ENCODE assay signal across 8 cellular contexts in genomic region chr16:47461598-47462266, GRCh38. TPM values are rescaled to one million over a fixed set of nuclear protein-coding genes. Genes with fewer than 3 reads are reported as not detected.
DNase-seq lines count a peak whose midpoint lies in the region; ATAC-seq and TF ChIP-seq lines count a peak whose summit lies in the region.

No MANE protein-coding gene starts in this region.

- no peaks in the 10 kb centered on the region for H3K9me3 ChIP-seq in CD4-positive, alpha-beta T cell (ENCODE audit: control insufficient read depth, low read length)

- CTCF ChIA-PET in CD4-positive, alpha-beta T cell (lab: Charles Lee): interaction anchor here (0.9 to 2.1 kb wide), 3 partner anchors 11 to 424 kb away, joined by 3 to 6 read pairs (median 3); no protein-coding TSS in a partner anchor

- ATAC-seq in CD4-positive, alpha-beta T cell (ENCODE audit: poor library complexity): no peak
- ATAC-seq in GM18867 (IDR thresholded peaks at IDR 0.05; ENCODE audit: unreplicated experiment) (peak; percentile 32), naive B cell (ENCODE audit: low read depth in 2 of 2) (peak; percentile 2), HG02571 (IDR thresholded peaks at IDR 0.05; ENCODE audit: unreplicated experiment) (no peak)

- no peak for DNase-seq in CD4-positive, alpha-beta T cell
- peak; percentile 72 for DNase-seq in fibroblast of gingiva (ENCODE audit: low read depth)
- peak; percentile 12 for DNase-seq in naive B cell
- DNase-seq in SHP77 (lab: John Stamatoyannopoulos, UW): no peak

- H3K36me3 Mint-ChIP-seq in CD4-positive, alpha-beta T cell (ENCODE audit: low read depth): peaks cover 54% of the 10 kb centered on the region
- H3K36me3 Mint-ChIP-seq in IgD-negative memory B cell (peaks cover 7% of the 10 kb centered on the region), naive B cell (peaks cover 6 to 10% of the 10 kb centered on the region in 2 donors)

- H3K4me3 Mint-ChIP-seq in CD4-positive, alpha-beta T cell: peak overlapping the region; percentile 89
- peak overlapping the region; percentile 96 to 100 (median 97) for H3K4me3 Mint-ChIP-seq in IgD-negative memory B cell
- H3K4me3 Mint-ChIP-seq in naive B cell: peak overlapping the region; percentile 90 to 99 (median 96)

- H3K4me1 Mint-ChIP-seq in CD4-positive, alpha-beta T cell (ENCODE audit: low read depth): peaks cover 78% of the 10 kb centered on the region
- H3K4me1 Mint-ChIP-seq in IgD-negative memory B cell (peaks cover 43 to 73% (median 59%) of the 10 kb centered on the region in 3 donors), naive B cell (peaks cover 43 to 79% (median 56%) of the 10 kb centered on the region in 3 donors)

- no peaks in the 10 kb centered on the region for H3K27me3 ChIP-seq in CD4-positive, alpha-beta T cell (ENCODE audit: control insufficient read depth, insufficient read depth, low read length)

- H3K9me3 Mint-ChIP-seq in CD4-positive, alpha-beta T cell: no peaks in the 10 kb centered on the region
- H3K9me3 Mint-ChIP-seq in IgD-negative memory B cell: no peaks in the 10 kb centered on the region
- H3K9me3 Mint-ChIP-seq in naive B cell: no peaks in the 10 kb centered on the region

- intact Hi-C loops in CD4-positive, alpha-beta T cell (cut with DNase I, micrococcal nuclease): loop anchor here (1.0 to 10.0 kb wide), 8 partner anchors 319 to 1143 kb away; partner anchors contain the start of genes ABCC11 (in 1 of the 2), C16orf87 (in 1 of the 2), LONP2 (in 1 of the 2) and NETO2 (in 1 of the 2)

- H3K27me3 Mint-ChIP-seq in CD4-positive, alpha-beta T cell: no peaks in the 10 kb centered on the region
- no peaks in the 10 kb centered on the region for H3K27me3 Mint-ChIP-seq in IgD-negative memory B cell
- no peaks in the 10 kb centered on the region for H3K27me3 Mint-ChIP-seq in naive B cell

- H3K27ac ChIP-seq in CD4-positive, alpha-beta T cell (ENCODE audit: low read depth, low read length): peak overlapping the region; percentile 87
- peak overlapping the region; percentile 92 for H3K27ac ChIP-seq in VCaP

- TF ChIP-seq CTCF in CD4-positive, alpha-beta T cell (IDR thresholded peaks at IDR 0.05): no peak
- no peak for TF ChIP-seq CTCF in VCaP (conservative IDR thresholded peaks at IDR 0.05)

- POLR2A ChIA-PET in CD4-positive, alpha-beta T cell (lab: Charles Lee): interaction anchor here (0.8 to 2.0 kb wide), 12 partner anchors 11 to 924 kb away, joined by 3 to 27 read pairs (median 3); partner anchors contain the start of genes DNAJA2, NETO2 and SIAH1

- H3K27ac Mint-ChIP-seq in CD4-positive, alpha-beta T cell: peak overlapping the region; percentile 87
- peak overlapping the region; percentile 95 to 97 (median 96) for H3K27ac Mint-ChIP-seq in IgD-negative memory B cell
- H3K27ac Mint-ChIP-seq in naive B cell: peak overlapping the region; percentile 92 to 96 (median 94)

RNA-seq across cellular contexts. Expression of gene PHKB, which starts 0.6 kb away (rescaled TPM):
- 10 to 100 TPM; 28.8 to 31.3 TPM for total RNA-seq in CD4-positive, alpha-beta T cell
- 52.2 TPM for polyA plus RNA-seq in IgD-negative memory B cell
- polyA plus RNA-seq in naive B cell (ENCODE audit: low read depth in 6 of 6): 10 to 100 TPM; 47.0 to 67.9 (median 56.1) TPM

RNA-seq across cellular contexts. Expression of gene ITFG1, which starts 0.9 kb away (rescaled TPM):
- total RNA-seq in CD4-positive, alpha-beta T cell: 10 to 100 TPM; 18.0 to 18.5 TPM
- 18.1 TPM for polyA plus RNA-seq in IgD-negative memory B cell
- polyA plus RNA-seq in naive B cell (ENCODE audit: low read depth in 6 of 6): 10 to 100 TPM; 18.6 to 39.0 (median 28.5) TPM

Comparison
In these comparisons a context has a peak if more than half of its experiments do, and no peak if none do; other contexts are left out.
1. ATAC-seq: peak in GM18867 (single experiment) and naive B cell (2 of 2); none in CD4-positive, alpha-beta T cell (single experiment) and HG02571 (single experiment).
2. DNase-seq: peak in fibroblast of gingiva (single experiment) and naive B cell (single experiment); none in CD4-positive, alpha-beta T cell (0 of 10) and SHP77 (0 of 2).
3. Peak in every context shown above with its lines, with median percentiles within 50 percentile points of each other: H3K27ac Mint-ChIP-seq and H3K4me3 Mint-ChIP-seq.